In the genomic region with DNA sequence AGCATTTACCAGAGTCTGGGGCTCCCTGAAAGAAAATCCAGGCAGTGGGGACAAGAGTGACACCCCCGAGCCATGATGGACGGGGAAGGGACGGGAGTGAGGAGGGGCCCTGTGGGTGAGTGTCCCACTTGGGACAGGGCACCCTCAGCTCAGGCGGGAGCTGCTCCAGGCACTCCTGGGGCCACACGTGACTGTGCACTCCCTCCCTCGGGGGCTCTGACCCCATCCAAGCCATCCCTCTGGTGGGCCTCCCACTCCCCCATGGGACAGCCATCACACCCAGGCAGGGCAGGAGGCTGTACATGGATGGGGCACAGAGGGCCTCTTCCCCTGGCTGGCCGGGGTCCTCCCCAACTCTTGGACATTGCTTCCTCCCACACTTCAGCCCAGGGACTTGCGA, we compare ENCODE assay signal across 16 cellular contexts. TPM values are rescaled to one million over a fixed set of nuclear protein-coding genes. Genes with fewer than 3 reads are reported as not detected.
DNase-seq lines count a peak whose midpoint lies in the region; ATAC-seq, FAIRE-seq and TF ChIP-seq lines count a peak whose summit lies in the region.
"Had no signal": no experiment of that assay in that cellular context is flagged by ENCODE, and none has a peak within 500 bp of the region (broad histone marks: within the 10 kb centered on the region; RNA-seq: fewer than 3 reads in every experiment).

No MANE protein-coding gene starts in this region.

- no peak overlapping the region for H3K27ac Mint-ChIP-seq in T-helper 17 cell

- no peak overlapping the region for H2AFZ ChIP-seq in GM12878 (ENCODE audit: control insufficient read depth, low read depth, low read length)

- no peaks in the 10 kb centered on the region for H3K27me3 Mint-ChIP-seq in T-helper 17 cell
- H3K27me3 Mint-ChIP-seq: CD8-positive, alpha-beta memory T cell had no signal

- no peak for TF ChIP-seq RAD21 in GM12878 (IDR thresholded peaks at IDR 0.05; ENCODE audit: insufficient read depth, low read depth, low read length)

- SMC1A ChIA-PET in GM12878 (lab: Charles Lee; ENCODE audit: uncharacterized antibody, unreplicated experiment), result no interaction called here

- H3K4me2 ChIP-seq in GM12878 (ENCODE audit: control insufficient read depth, insufficient read depth), result no peak overlapping the region
- H3K4me2 ChIP-seq: A549 had no signal

- RAD21 ChIA-PET in GM12878 (lab: Charles Lee; ENCODE audit: unreplicated experiment), result no interaction called here

- whole genome bisulfite sequencing in GM12878 (ENCODE audit: insufficient coverage, insufficient replicate concordance, low lambda C conversion rate, missing lambda C conversion rate), result 61% methylated on average over 8 of the region's 8 CpGs

- H3K4me3 ChIP-seq in GM12878, result no peak overlapping the region
- H3K4me3 ChIP-seq: A549 had no signal

- no peaks in the 10 kb centered on the region for H3K79me2 ChIP-seq in GM12878 (ENCODE audit: control insufficient read depth, insufficient read depth, low read length)

- no peak for TF ChIP-seq EP300 in GM12878 (IDR thresholded peaks at IDR 0.05; ENCODE audit: borderline replicate concordance in 1 of 2, control insufficient read depth in 1 of 2, low read depth in 2 of 2, low read length in 2 of 2)

- H3K36me3 ChIP-seq in GM12878 (ENCODE audit: control insufficient read depth in 2 of 2, insufficient read depth in 2 of 2, low read length in 1 of 2), result peaks cover 0 to 17% of the 10 kb centered on the region in 2 experiments; a peak in 3 of 4 replicates

- H4K20me1 ChIP-seq in GM12878 (ENCODE audit: control insufficient read depth, insufficient read depth), result no peaks in the 10 kb centered on the region

- ATAC-seq in GM12878, result no peak
- no peak for ATAC-seq in T-helper 17 cell
- ATAC-seq: A549, PC-3 had no signal

- BruUV-seq in GM12878 (replicated peaks; lab: Mats Ljungman, UMichigan), result no TSS peak

- intact Hi-C loops in GM12878 (cut with micrococcal nuclease; ENCODE audit: unreplicated experiment), result no loop called here

- DNase-seq in GM12878 (ENCODE audit: low read depth, low spot score), result no peak
- DNase-seq in NCI-H446 (lab: John Stamatoyannopoulos, UW), result no peak
- DNase-seq in T-helper 17 cell, result no peak
- DNase-seq: CD8-positive, alpha-beta memory T cell; GOT3; KG1; NCI-H1417 treated with DMSO at 0.1 percent for 48 hours; NCI-H1930; NCI-H345; NCI-H526; PC-3; RPMI8226; T-helper 1 cell had no signal

- H3K4me1 Mint-ChIP-seq in T-helper 17 cell, result no peaks in the 10 kb centered on the region
- H3K4me1 Mint-ChIP-seq: CD8-positive, alpha-beta memory T cell had no signal

- FAIRE-seq in GM12878 (lab: Jason Lieb, UNC), result no peak
- FAIRE-seq: A549, D721Med had no signal

- H3K9me3 ChIP-seq in GM12878 (replicated peaks; ENCODE audit: control insufficient read depth, insufficient read depth, low read length) (no peaks in the 10 kb centered on the region), T-helper 17 cell (ENCODE audit: control insufficient read depth, low read length, poor library complexity, severe bottlenecking) (no peaks in the 10 kb centered on the region)
- H3K9me3 ChIP-seq: A549 had no signal

- no peak overlapping the region for H3K4me3 Mint-ChIP-seq in T-helper 17 cell
- H3K4me3 Mint-ChIP-seq: CD8-positive, alpha-beta memory T cell had no signal

- peak; percentile 15 for TF ChIP-seq POLR2A in GM18951 (IDR thresholded peaks at IDR 0.05; ENCODE audit: extremely low read depth, insufficient read depth, insufficient read length)
- peak; percentile 55 for TF ChIP-seq POLR2A in GM12878 (IDR thresholded peaks at IDR 0.05; ENCODE audit: low read depth, low read length)

- in situ Hi-C loops in GM18951 (cut with MboI; ENCODE audit: low sequenced_read_pairs, unreplicated experiment), result no loop called here
- in situ Hi-C loops in GM12878 (cut with MboI), result no loop called here

- 0 out of 2 replicates have a peak, but pooled peaks cover 4% of the 10 kb centered on the region for H3K4me1 ChIP-seq in GM12878 (ENCODE audit: control insufficient read depth, insufficient read depth, low read length)

- no peaks in the 10 kb centered on the region for H3K36me3 Mint-ChIP-seq in T-helper 17 cell (ENCODE audit: low read depth)

- CTCF ChIA-PET in GM12878 (lab: Yijun Ruan, JAX), result no interaction called here

- no peak for TF ChIP-seq CTCF in GM12878 (IDR thresholded peaks at IDR 0.05 in 2 of 3, conservative IDR thresholded peaks at IDR 0.05 in 1 of 3; ENCODE audit: control insufficient read depth in 2 of 3, extremely low read depth in 1 of 3, insufficient read depth in 1 of 3, low read depth in 3 of 3, low read length in 3 of 3)

- H3K27ac ChIP-seq in GM12878 (ENCODE audit: control insufficient read depth, insufficient read depth), result no peak overlapping the region
- H3K27ac ChIP-seq: A549 had no signal

- POLR2A ChIA-PET in GM12878 (lab: Charles Lee), result no interaction called here

- H3K27me3 ChIP-seq in GM12878 (replicated peaks in 1 of 2; ENCODE audit: control insufficient read depth in 2 of 2, insufficient read depth in 2 of 2, low read length in 1 of 2), result no peaks in the 10 kb centered on the region

- no peak overlapping the region for H3K9ac ChIP-seq in GM12878 (ENCODE audit: control insufficient read depth, insufficient read depth, low read length)

RNA-seq across cellular contexts. Expression of gene CARD9, which starts 3.0 kb away (rescaled TPM):
- total RNA-seq in GM12878 (2013; cell fraction: nucleolus; rRNA removed), result 35.2 and 40.5 TPM in 2 replicates
- 1.9 and 2.2 TPM in 2 replicates for total RNA-seq in GM12878 (2014; rRNA removed)
- total RNA-seq in GM12878 (2014; rRNA removed; fragmentation: Illumina TruSeq; extraction: Trizol), result 0.55 and 0.58 TPM in 2 replicates
- 2.4 and 2.6 TPM in 2 replicates for total RNA-seq in GM12878 (2021)
- 0.59 TPM for polyA plus RNA-seq in GM12878 (2011; ENCODE audit: low read depth)
- 1.9 and 4.9 TPM in 2 replicates for polyA plus RNA-seq in GM12878 (2011; rRNA removed)
- polyA plus RNA-seq in GM12878 (2011; cell fraction: cytosol; rRNA removed), result 5.3 and 9.1 TPM in 2 replicates
- polyA plus RNA-seq in GM12878 (2011; cell fraction: nucleus; rRNA removed), result 80.5 and 97.8 TPM in 2 replicates
- polyA plus RNA-seq in GM12878 (2012), result 2.7 and 2.9 TPM in 2 replicates
- 0.34 TPM in 1 of 2 replicates, not detected in the other for polyA plus RNA-seq in GM12878 (2014; fragmentation: Illumina TruSeq; extraction: Trizol)
- under 1 TPM in 1 of 2 experiments, not detected in 1; 0.11 TPM for polyA plus RNA-seq in GM12878 (2014; fragmentation: Nextera tagmentation; extraction: Ambion mirVana)
- 1.6 and 2.1 TPM in 2 replicates for polyA plus RNA-seq in GM12878 (2014; rRNA removed)
- polyA plus RNA-seq in GM12878 (2016; fragmentation: Nextera tagmentation; extraction: Ambion mirVana), result 1 to 10 TPM; 1.8 to 2.2 TPM
- 3.6 and 6.7 TPM in 2 replicates for polyA minus RNA-seq in GM12878 (2011; rRNA and poly(A)+ RNA removed)
- 2.4 and 2.8 TPM in 2 replicates for polyA minus RNA-seq in GM12878 (2011; cell fraction: cytosol; rRNA and poly(A)+ RNA removed)
- 10.4 and 18.9 TPM in 2 replicates for polyA minus RNA-seq in GM12878 (2011; cell fraction: nucleus; rRNA and poly(A)+ RNA removed)
- total RNA-seq in T-helper 17 cell, result 1 to 10 TPM in 1 of 2 donors, under 1 TPM in 1; 0.86 to 1.9 TPM
- polyA plus RNA-seq: CD8-positive, alpha-beta memory T cell had no signal

RNA-seq across cellular contexts. Expression of gene DNLZ, which starts 12.9 kb away (rescaled TPM):
- 3.0 and 4.6 TPM in 2 replicates for total RNA-seq in GM12878 (2013; cell fraction: nucleolus; rRNA removed)
- total RNA-seq in GM12878 (2014; rRNA removed) (18.1 and 29.7 TPM in 2 replicates), GM12878 (2014; rRNA removed; fragmentation: Illumina TruSeq; extraction: Trizol) (4.6 and 4.8 TPM in 2 replicates), GM12878 (2021) (23.5 and 26.1 TPM in 2 replicates), T-helper 17 cell (10 to 100 TPM; 19.3 to 28.6 TPM)
- polyA plus RNA-seq in GM12878 (2011; ENCODE audit: low read depth), result 3.2 TPM
- polyA plus RNA-seq in GM12878 (2011; rRNA removed) (1.2 and 3.8 TPM in 2 replicates), GM12878 (2014; fragmentation: Illumina TruSeq; extraction: Trizol) (0.66 TPM in 1 of 2 replicates, not detected in the other), GM12878 (2014; fragmentation: Nextera tagmentation; extraction: Ambion mirVana) (1 to 10 TPM in 1 of 2 experiments, not detected in 1; 1.5 TPM), GM12878 (2014; rRNA removed) (23.8 and 26.3 TPM in 2 replicates), GM12878 (2016; fragmentation: Nextera tagmentation; extraction: Ambion mirVana) (10 to 100 TPM; 14.7 to 25.8 TPM)
- 5.9 and 8.6 TPM in 2 replicates for polyA plus RNA-seq in GM12878 (2011; cell fraction: cytosol; rRNA removed)
- polyA plus RNA-seq in GM12878 (2011; cell fraction: nucleus; rRNA removed), result 6.3 and 9.4 TPM in 2 replicates
- polyA plus RNA-seq in GM12878 (2012), result 7.6 and 11.2 TPM in 2 replicates
- polyA minus RNA-seq in GM12878 (2011; rRNA and poly(A)+ RNA removed), result 0.29 and 0.82 TPM in 2 replicates
- polyA minus RNA-seq in GM12878 (2011; cell fraction: cytosol; rRNA and poly(A)+ RNA removed), result 1.2 and 3.7 TPM in 2 replicates
- 3.3 and 7.7 TPM in 2 replicates for polyA minus RNA-seq in GM12878 (2011; cell fraction: nucleus; rRNA and poly(A)+ RNA removed)

RNA-seq across cellular contexts. Expression of gene SNAPC4, which starts 23.5 kb away (rescaled TPM):
- 20.6 and 25.5 TPM in 2 replicates for total RNA-seq in GM12878 (2013; cell fraction: nucleolus; rRNA removed)
- total RNA-seq in GM12878 (2014; rRNA removed) (7.7 and 8.8 TPM in 2 replicates), GM12878 (2014; rRNA removed; fragmentation: Illumina TruSeq; extraction: Trizol) (5.1 and 5.2 TPM in 2 replicates), GM12878 (2021) (16.4 and 19.8 TPM in 2 replicates), T-helper 17 cell (10 to 100 TPM; 10.6 to 11.0 TPM)
- polyA plus RNA-seq in GM12878 (2011; ENCODE audit: low read depth), result 3.1 TPM
- polyA plus RNA-seq in GM12878 (2011; rRNA removed) (2.4 and 3.5 TPM in 2 replicates), GM12878 (2014; fragmentation: Illumina TruSeq; extraction: Trizol) (7.1 and 8.7 TPM in 2 replicates), GM12878 (2014; fragmentation: Nextera tagmentation; extraction: Ambion mirVana) (under 1 TPM; 0.42 to 0.43 TPM), GM12878 (2014; rRNA removed) (16.9 and 18.1 TPM in 2 replicates), GM12878 (2016; fragmentation: Nextera tagmentation; extraction: Ambion mirVana) (1 to 10 TPM; 6.8 to 7.2 TPM)
- polyA plus RNA-seq in GM12878 (2011; cell fraction: cytosol; rRNA removed), result 3.4 and 5.5 TPM in 2 replicates
- 21.4 and 37.3 TPM in 2 replicates for polyA plus RNA-seq in GM12878 (2011; cell fraction: nucleus; rRNA removed)
- 8.0 and 10.3 TPM in 2 replicates for polyA plus RNA-seq in GM12878 (2012)
- polyA minus RNA-seq in GM12878 (2011; rRNA and poly(A)+ RNA removed), result 2.6 and 3.9 TPM in 2 replicates
- 2.4 and 2.7 TPM in 2 replicates for polyA minus RNA-seq in GM12878 (2011; cell fraction: cytosol; rRNA and poly(A)+ RNA removed)
- 4.5 and 7.1 TPM in 2 replicates for polyA minus RNA-seq in GM12878 (2011; cell fraction: nucleus; rRNA and poly(A)+ RNA removed)

RNA-seq across cellular contexts. Expression of gene ENTR1, which starts 34.0 kb away (rescaled TPM):
- 55.0 and 60.4 TPM in 2 replicates for total RNA-seq in GM12878 (2013; cell fraction: nucleolus; rRNA removed)
- total RNA-seq in GM12878 (2014; rRNA removed) (58.4 and 61.2 TPM in 2 replicates), GM12878 (2014; rRNA removed; fragmentation: Illumina TruSeq; extraction: Trizol) (35.5 and 38.4 TPM in 2 replicates), GM12878 (2021) (75.4 and 81.7 TPM in 2 replicates), T-helper 17 cell (10 to 100 TPM; 46.5 to 51.8 TPM)
- polyA plus RNA-seq in GM12878 (2011; ENCODE audit: low read depth), result 17.1 TPM
- polyA plus RNA-seq in GM12878 (2011; rRNA removed) (47.7 and 55.4 TPM in 2 replicates), GM12878 (2014; fragmentation: Illumina TruSeq; extraction: Trizol) (19.0 and 43.7 TPM in 2 replicates), GM12878 (2014; fragmentation: Nextera tagmentation; extraction: Ambion mirVana) (10 to 100 TPM in 1 of 2 experiments, 1 to 10 TPM in 1; 8.2 to 20.4 TPM), GM12878 (2014; rRNA removed) (96.4 and 105 TPM in 2 replicates), GM12878 (2016; fragmentation: Nextera tagmentation; extraction: Ambion mirVana) (10 to 100 TPM; 10.5 to 14.9 TPM)
- polyA plus RNA-seq in GM12878 (2011; cell fraction: cytosol; rRNA removed), result 41.9 and 53.8 TPM in 2 replicates
- polyA plus RNA-seq in GM12878 (2011; cell fraction: nucleus; rRNA removed), result 296 and 320 TPM in 2 replicates
- polyA plus RNA-seq in GM12878 (2012), result 32.2 and 42.4 TPM in 2 replicates
- polyA minus RNA-seq in GM12878 (2011; rRNA and poly(A)+ RNA removed), result 15.0 and 45.6 TPM in 2 replicates
- polyA minus RNA-seq in GM12878 (2011; cell fraction: cytosol; rRNA and poly(A)+ RNA removed), result 24.7 and 29.1 TPM in 2 replicates
- 50.2 and 69.5 TPM in 2 replicates for polyA minus RNA-seq in GM12878 (2011; cell fraction: nucleus; rRNA and poly(A)+ RNA removed)

RNA-seq across cellular contexts. Expression of gene PMPCA, which starts 34.0 kb away (rescaled TPM):
- total RNA-seq in GM12878 (2013; cell fraction: nucleolus; rRNA removed), result 64.9 and 75.3 TPM in 2 replicates
- 61.7 and 67.9 TPM in 2 replicates for total RNA-seq in GM12878 (2014; rRNA removed)
- total RNA-seq in GM12878 (2014; rRNA removed; fragmentation: Illumina TruSeq; extraction: Trizol), result 40.8 and 47.3 TPM in 2 replicates
- total RNA-seq in GM12878 (2021), result 85.9 and 89.8 TPM in 2 replicates
- polyA plus RNA-seq in GM12878 (2011; ENCODE audit: low read depth), result 37.1 TPM
- 80.3 and 82.5 TPM in 2 replicates for polyA plus RNA-seq in GM12878 (2011; rRNA removed)
- 70.0 and 94.3 TPM in 2 replicates for polyA plus RNA-seq in GM12878 (2011; cell fraction: cytosol; rRNA removed)
- polyA plus RNA-seq in GM12878 (2011; cell fraction: nucleus; rRNA removed), result 268 and 279 TPM in 2 replicates
- 78.5 and 91.3 TPM in 2 replicates for polyA plus RNA-seq in GM12878 (2012)
- 63.1 and 69.0 TPM in 2 replicates for polyA plus RNA-seq in GM12878 (2014; fragmentation: Illumina TruSeq; extraction: Trizol)
- 10 to 100 TPM in 1 of 2 experiments, 1 to 10 TPM in 1; 8.1 to 12.3 TPM for polyA plus RNA-seq in GM12878 (2014; fragmentation: Nextera tagmentation; extraction: Ambion mirVana)
- 90.0 and 93.0 TPM in 2 replicates for polyA plus RNA-seq in GM12878 (2014; rRNA removed)
- polyA plus RNA-seq in GM12878 (2016; fragmentation: Nextera tagmentation; extraction: Ambion mirVana), result 100 to 1,000 TPM; 123 to 137 TPM
- polyA minus RNA-seq in GM12878 (2011; rRNA and poly(A)+ RNA removed), result 50.8 and 53.6 TPM in 2 replicates
- 13.8 and 16.0 TPM in 2 replicates for polyA minus RNA-seq in GM12878 (2011; cell fraction: cytosol; rRNA and poly(A)+ RNA removed)
- polyA minus RNA-seq in GM12878 (2011; cell fraction: nucleus; rRNA and poly(A)+ RNA removed), result 46.1 and 51.3 TPM in 2 replicates
- total RNA-seq in T-helper 17 cell, result 10 to 100 TPM; 62.2 to 80.3 TPM
